5 cellular contexts compared by ENCODE assay signal in genomic region chr16:83185902-83186301, GRCh38.
"Had no signal": no experiment of that assay in that cellular context is flagged by ENCODE, and none has a peak within 500 bp of the region (broad histone marks: within the 10 kb centered on the region; RNA-seq: fewer than 3 reads in every experiment).

No MANE protein-coding gene starts in this region.

- H3K36me3 Mint-ChIP-seq: IgD-negative memory B cell had no signal

- H3K27ac Mint-ChIP-seq: IgD-negative memory B cell had no signal

- H3K4me3 ChIP-seq: K562 had no signal

- ATAC-seq: HepG2, K562 had no signal

- DNase-seq: IMR-90 had no signal

- H3K4me3 Mint-ChIP-seq: IgD-negative memory B cell had no signal

- H3K27ac ChIP-seq: HL-60 had no signal

- H3K4me1 Mint-ChIP-seq: IgD-negative memory B cell had no signal
